10 cellular contexts compared by ENCODE assay signal in the genomic region with DNA sequence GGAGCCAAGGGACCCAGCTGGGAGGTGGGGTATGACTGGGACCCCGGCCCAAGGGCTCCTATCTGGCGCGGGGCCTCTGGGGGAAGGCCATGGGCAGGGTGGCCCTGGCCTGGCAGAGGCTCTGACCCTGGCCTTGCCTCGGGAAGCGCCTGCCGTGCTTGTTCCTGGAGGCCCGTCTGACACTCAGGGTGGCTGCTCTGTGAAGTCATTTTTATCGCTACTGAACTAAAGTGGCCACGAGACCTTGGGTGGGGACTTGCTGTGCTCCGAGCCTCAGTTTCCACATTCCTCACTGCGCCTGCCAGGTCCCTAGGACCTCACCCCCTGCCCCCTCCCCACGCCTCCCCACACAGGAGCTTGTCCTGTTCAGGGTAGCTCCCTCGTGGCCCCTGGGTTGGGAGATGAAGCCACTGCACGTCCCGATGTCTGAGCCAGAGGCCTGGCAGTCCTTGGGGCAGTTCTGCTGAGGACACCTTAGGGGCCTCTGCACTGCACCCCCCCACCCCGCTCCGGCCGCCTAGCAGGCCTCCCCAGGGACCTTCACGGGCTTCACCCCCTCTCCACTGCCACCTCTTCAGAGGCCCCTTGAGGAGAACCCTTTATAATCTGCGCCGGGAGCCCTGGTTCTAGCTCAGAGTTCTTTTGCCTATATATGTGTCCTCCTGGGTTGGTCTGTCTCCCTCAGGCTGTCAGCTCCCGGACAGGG. TPM values are rescaled to one million over a fixed set of nuclear protein-coding genes. Genes with fewer than 3 reads are reported as not detected.
DNase-seq lines count a peak whose midpoint lies in the region; ATAC-seq and TF ChIP-seq lines count a peak whose summit lies in the region.
"Had no signal": no experiment of that assay in that cellular context is flagged by ENCODE, and none has a peak within 500 bp of the region (broad histone marks: within the 10 kb centered on the region; RNA-seq: fewer than 3 reads in every experiment).

No MANE protein-coding gene starts in this region.

- 68 to 70% methylated on average over 22 of the region's 22 CpGs for WGBS in sigmoid colon, 2 donors

- H3K27me3 Mint-ChIP-seq in T-helper 17 cell, result peaks cover 59% of the 10 kb centered on the region

- intact Hi-C loops in sigmoid colon (cut with DNase I), result loop anchor here (1.0 to 5.0 kb wide), 4 partner anchors 61 to 528 kb away; no protein-coding TSS in a partner anchor

- peaks cover 8% of the 10 kb centered on the region for H3K4me1 Mint-ChIP-seq in T-helper 17 cell
- H3K4me1 Mint-ChIP-seq: activated CD4-positive, alpha-beta memory T cell treated with anti-CD3 and anti-CD28 coated beads, Interleukin-2, amount 10 ng/mL, durations not matched to agents 7 days and 5 days had no signal

- H3K36me3 ChIP-seq in iPS-20b (ENCODE audit: insufficient read depth, low read depth, low read length) (no peaks in the 10 kb centered on the region), sigmoid colon (no peaks in the 10 kb centered on the region)
- H3K36me3 ChIP-seq: SJCRH30 had no signal

- peak overlapping the region; percentile 83 for H3K4me3 Mint-ChIP-seq in T-helper 17 cell
- H3K4me3 Mint-ChIP-seq: activated CD4-positive, alpha-beta memory T cell treated with anti-CD3 and anti-CD28 coated beads, Interleukin-2, amount 10 ng/mL, durations not matched to agents 7 days and 5 days had no signal

- H3K4me3 ChIP-seq in iPS-20b (ENCODE audit: low read length), result peak overlapping the region; percentile 56; the same call in 1 of the 2 replicates
- peak overlapping the region in 3 of 4 donors; percentile 45 to 56 (median 55) for H3K4me3 ChIP-seq in sigmoid colon
- H3K4me3 ChIP-seq: SJCRH30 had no signal

- TF ChIP-seq POLR2A in sigmoid colon (IDR thresholded peaks at IDR 0.05), result no peak

- peaks cover 73% of the 10 kb centered on the region for H3K27me3 ChIP-seq in iPS-20b (ENCODE audit: insufficient read depth, low read length)
- peaks cover 0 to 44% (median 28%) of the 10 kb centered on the region in 3 donors for H3K27me3 ChIP-seq in sigmoid colon

- H3K4me1 ChIP-seq in iPS-20b (ENCODE audit: insufficient read depth, low read length) (no peaks in the 10 kb centered on the region), sigmoid colon (peaks cover 0 to 26% (median 23%) of the 10 kb centered on the region in 4 donors)

- H3K27ac ChIP-seq in iPS-20b (ENCODE audit: low read length) (no peak overlapping the region), sigmoid colon (peak overlapping the region in 1 of 4 donors; percentile 2)
- H3K27ac ChIP-seq: SJCRH30 had no signal

- H3K9me3 ChIP-seq in T-helper 17 cell (ENCODE audit: control insufficient read depth, low read length, poor library complexity, severe bottlenecking) (no peaks in the 10 kb centered on the region), iPS-20b (ENCODE audit: insufficient read depth, low read depth, low read length) (no peaks in the 10 kb centered on the region), sigmoid colon (no peaks in the 10 kb centered on the region)
- H3K9me3 ChIP-seq: SJCRH30 had no signal

- no peak for TF ChIP-seq CTCF in sigmoid colon (IDR thresholded peaks at IDR 0.05)

- peak; percentile 30 for ATAC-seq in GM19455 (IDR thresholded peaks at IDR 0.05; ENCODE audit: unreplicated experiment)
- ATAC-seq in T-helper 17 cell, result no peak
- no peak for ATAC-seq in GM18868 (IDR thresholded peaks at IDR 0.05; ENCODE audit: unreplicated experiment)
- ATAC-seq in HG02970 (IDR thresholded peaks at IDR 0.05; ENCODE audit: low FRiP score, unreplicated experiment), result no peak

- no peak overlapping the region for H3K9ac ChIP-seq in iPS-20b (ENCODE audit: low read depth, low read length)

- DNase-seq in T-helper 17 cell (no peak), sigmoid colon (peak; percentile 66), GM03348 (ENCODE audit: low spot score) (no peak), T1000 (lab: John Stamatoyannopoulos, UW) (no peak)

- H3K36me3 Mint-ChIP-seq in T-helper 17 cell (ENCODE audit: low read depth), result peaks cover 7% of the 10 kb centered on the region

- no peak for TF ChIP-seq EP300 in sigmoid colon (IDR thresholded peaks at IDR 0.05)

- no peak overlapping the region for H3K27ac Mint-ChIP-seq in T-helper 17 cell
- H3K27ac Mint-ChIP-seq: activated CD4-positive, alpha-beta memory T cell treated with anti-CD3 and anti-CD28 coated beads, Interleukin-2, amount 10 ng/mL, durations not matched to agents 7 days and 5 days had no signal

RNA-seq across cellular contexts. Expression of gene SORCS2, which starts 0.6 kb away (rescaled TPM):
- total RNA-seq in T-helper 17 cell (not detected), sigmoid colon (1 to 10 TPM; 2.0 to 6.4 (median 4.0) TPM)
- polyA plus RNA-seq in sigmoid colon, result 1 to 10 TPM in 1 of 3 donors, not detected in 2; 1.8 TPM
